8 cellular contexts compared by ENCODE assay signal in genomic region chr12:110279976-110280783, GRCh38. TPM values are rescaled to one million over a fixed set of nuclear protein-coding genes. Genes with fewer than 3 reads are reported as not detected.
DNase-seq lines count a peak whose midpoint lies in the region; ATAC-seq lines count a peak whose summit lies in the region.

No MANE protein-coding gene starts in this region.

- H3K27me3 ChIP-seq in ectodermal cell (ENCODE audit: control insufficient read depth, insufficient read depth, low read length, poor library complexity, severe bottlenecking), result no peaks in the 10 kb centered on the region

- no peaks in the 10 kb centered on the region for H3K36me3 ChIP-seq in ectodermal cell (ENCODE audit: control insufficient read depth, insufficient read depth, low read length)

- 16 to 17% methylated on average over 24 to 25 of the region's 25 CpGs for WGBS in ectodermal cell, 2 experiments

- H3K9me3 ChIP-seq in ectodermal cell (ENCODE audit: control insufficient read depth, low read length), result no peaks in the 10 kb centered on the region

- DNase-seq in DMS79 treated with DMSO at 0.1 percent for 48 hours (lab: John Stamatoyannopoulos, UW), result peak; percentile 74
- DNase-seq in NAMALWA (ENCODE audit: low spot score), result peak; percentile 75
- DNase-seq in activated CD4-positive, alpha-beta T cell treated with anti-CD3 and anti-CD28 coated beads for 24 hours (ENCODE audit: low read depth in 2 of 2), result peak; percentile 31 to 37
- DNase-seq in medulla oblongata (ENCODE audit: extremely low spot score), result peak; percentile 62
- peak; percentile 23 for DNase-seq in stimulated activated CD8-positive, alpha-beta memory T cell treated with anti-CD3 and anti-CD28 coated beads, Interleukin-15, amount 100 ng/mL, for 1 hour (ENCODE audit: low read depth)

- peaks cover 22% of the 10 kb centered on the region for H3K4me1 ChIP-seq in ectodermal cell (ENCODE audit: control insufficient read depth, insufficient read depth, low read length)

- H3K27ac ChIP-seq in ectodermal cell (ENCODE audit: insufficient read depth, low read depth, low read length, poor library complexity, severe bottlenecking), result peak overlapping the region; percentile 90

- peak; percentile 16 for ATAC-seq in GM21825 (IDR thresholded peaks at IDR 0.05; ENCODE audit: unreplicated experiment)
- ATAC-seq in GM18858 (IDR thresholded peaks at IDR 0.05; ENCODE audit: unreplicated experiment), result no peak

- peak overlapping the region; percentile 96 for H3K4me3 ChIP-seq in ectodermal cell (ENCODE audit: insufficient read depth, low read depth, low read length)

RNA-seq across cellular contexts. Expression of gene ATP2A2, which starts 0.9 kb away (rescaled TPM):
- 186 TPM for polyA plus RNA-seq in ectodermal cell (2013, experiment 1 of 4)
- 204 TPM for polyA plus RNA-seq in ectodermal cell (2013, experiment 2 of 4)
- polyA plus RNA-seq in ectodermal cell (2013, experiment 3 of 4), result 140 TPM
- polyA plus RNA-seq in ectodermal cell (2013, experiment 4 of 4), result 155 TPM

Comparison
In these comparisons a context has a peak if more than half of its experiments do, and no peak if none do; other contexts are left out.
1. DNase-seq: peak in every context shown above with its lines; median percentile 75 in NAMALWA; 74 in DMS79 treated with DMSO at 0.1 percent for 48 hours; 62 in medulla oblongata; 34 in activated CD4-positive, alpha-beta T cell treated with anti-CD3 and anti-CD28 coated beads for 24 hours; 23 in stimulated activated CD8-positive, alpha-beta memory T cell treated with anti-CD3 and anti-CD28 coated beads, Interleukin-15, amount 100 ng/mL, for 1 hour.